11 cellular contexts compared by ENCODE assay signal in genomic region chr10:35216303-35216905, GRCh38.
DNase-seq lines count a peak whose midpoint lies in the region; ATAC-seq and TF ChIP-seq lines count a peak whose summit lies in the region.
"Had no signal": no experiment of that assay in that cellular context is flagged by ENCODE, and none has a peak within 500 bp of the region (broad histone marks: within the 10 kb centered on the region; RNA-seq: fewer than 3 reads in every experiment).

No MANE protein-coding gene starts in this region.

- H3K27me3 Mint-ChIP-seq in activated CD4-positive, alpha-beta T cell treated with anti-CD3 and anti-CD28 coated beads, Interleukin-2, amount 10 ng/mL, durations not matched to agents 7 days and 5 days = no peaks in the 10 kb centered on the region
- no peaks in the 10 kb centered on the region for H3K27me3 Mint-ChIP-seq in activated CD8-positive, alpha-beta T cell treated with anti-CD3 and anti-CD28 coated beads, Interleukin-2, amount 10 ng/mL, durations not matched to agents 7 days and 5 days (ENCODE audit: low read depth)

- DNase-seq in activated CD4-positive, alpha-beta T cell treated with anti-CD3 and anti-CD28 coated beads, Interleukin-2, amount 10 ng/mL, durations not matched to agents 7 days and 5 days = peak; percentile 29
- no peak for DNase-seq in activated CD4-positive, alpha-beta T cell treated with anti-CD3 and anti-CD28 coated beads for 1 hour
- DNase-seq in activated CD8-positive, alpha-beta T cell treated with anti-CD3 and anti-CD28 coated beads, Interleukin-2, amount 10 ng/mL, durations not matched to agents 7 days and 5 days = peak; percentile 45
- peak; percentile 34 for DNase-seq in left cardiac atrium
- DNase-seq in stomach = peak; percentile 33
- no peak for DNase-seq in amniotic stem cell (lab: John Stamatoyannopoulos, UW)
- no peak for DNase-seq in NCI-H128 (lab: John Stamatoyannopoulos, UW; ENCODE audit: unreplicated experiment)
- DNase-seq: brain microvascular endothelial cell, HFFc6, NCI-H1105 had no signal

- peak overlapping the region; percentile 68 for H3K27ac Mint-ChIP-seq in activated CD4-positive, alpha-beta T cell treated with anti-CD3 and anti-CD28 coated beads, Interleukin-2, amount 10 ng/mL, durations not matched to agents 7 days and 5 days
- peak overlapping the region; percentile 81 for H3K27ac Mint-ChIP-seq in activated CD8-positive, alpha-beta T cell treated with anti-CD3 and anti-CD28 coated beads, Interleukin-2, amount 10 ng/mL, durations not matched to agents 7 days and 5 days
- H3K27ac Mint-ChIP-seq: HFFc6 had no signal

- CTCF ChIA-PET in activated CD4-positive, alpha-beta T cell treated with anti-CD3 and anti-CD28 coated beads, Interleukin-2, amount 10 ng/mL, durations not matched to agents 7 days and 5 days (lab: Charles Lee) = interaction anchor here (0.6 to 14.1 kb wide), 10 partner anchors 8 to 96 kb away, joined by 3 to 130 read pairs (median 10); partner anchors contain the start of gene CREM
- CTCF ChIA-PET in activated CD8-positive, alpha-beta T cell treated with anti-CD3 and anti-CD28 coated beads, Interleukin-2, amount 10 ng/mL, durations not matched to agents 7 days and 5 days (lab: Charles Lee) = interaction anchor here (1.0 to 12.5 kb wide), 13 partner anchors 10 to 344 kb away, joined by 3 to 346 read pairs (median 7); partner anchors contain the start of genes CREM and CUL2

- H3K27me3 ChIP-seq in stomach = no peaks in the 10 kb centered on the region
- H3K27me3 ChIP-seq: brain microvascular endothelial cell had no signal

- intact Hi-C loops in left cardiac atrium (cut with DNase I) (loop anchor here in 1 of 2 donors (5.0 kb wide), 1 partner anchor 99 kb away; no protein-coding TSS in a partner anchor), stomach (cut with DNase I; ENCODE audit: low total_unique reads) (loop anchor here (5.0 kb wide), 1 partner anchor 94 kb away; no protein-coding TSS in a partner anchor)

- TF ChIP-seq EP300 in stomach (IDR thresholded peaks at IDR 0.05) = no peak

- peaks cover 46% of the 10 kb centered on the region for H3K4me1 Mint-ChIP-seq in activated CD4-positive, alpha-beta T cell treated with anti-CD3 and anti-CD28 coated beads, Interleukin-2, amount 10 ng/mL, durations not matched to agents 7 days and 5 days
- H3K4me1 Mint-ChIP-seq in activated CD8-positive, alpha-beta T cell treated with anti-CD3 and anti-CD28 coated beads, Interleukin-2, amount 10 ng/mL, durations not matched to agents 7 days and 5 days (ENCODE audit: low read depth) = peaks cover 52% of the 10 kb centered on the region

- TF ChIP-seq POLR2A in stomach (IDR thresholded peaks at IDR 0.05) = no peak

- POLR2A ChIA-PET in activated CD4-positive, alpha-beta T cell treated with anti-CD3 and anti-CD28 coated beads, Interleukin-2, amount 10 ng/mL, durations not matched to agents 7 days and 5 days (lab: Charles Lee) = interaction anchor here (0.8 to 1.5 kb wide), 4 partner anchors 8 to 90 kb away, joined by 3 to 8 read pairs (median 4); no protein-coding TSS in a partner anchor
- POLR2A ChIA-PET in activated CD8-positive, alpha-beta T cell treated with anti-CD3 and anti-CD28 coated beads, Interleukin-2, amount 10 ng/mL, durations not matched to agents 7 days and 5 days (lab: Charles Lee) = interaction anchor here (1.2 to 6.6 kb wide), 4 partner anchors 9 to 89 kb away, joined by 5 to 76 read pairs (median 32); partner anchors contain the start of gene CREM

- peaks cover 0 to 8% (median 3%) of the 10 kb centered on the region in 4 donors for H3K36me3 ChIP-seq in stomach
- H3K36me3 ChIP-seq: brain microvascular endothelial cell had no signal

- H3K4me3 Mint-ChIP-seq in activated CD4-positive, alpha-beta T cell treated with anti-CD3 and anti-CD28 coated beads, Interleukin-2, amount 10 ng/mL, durations not matched to agents 7 days and 5 days = no peak overlapping the region
- no peak overlapping the region for H3K4me3 Mint-ChIP-seq in activated CD8-positive, alpha-beta T cell treated with anti-CD3 and anti-CD28 coated beads, Interleukin-2, amount 10 ng/mL, durations not matched to agents 7 days and 5 days
- H3K4me3 Mint-ChIP-seq: HFFc6 had no signal

- WGBS in stomach, 5 donors = 46 to 63% (median 52%) methylated on average over 5 to 6 of the region's 6 CpGs

- H3K4me1 ChIP-seq in stomach = peaks cover 0 to 27% (median 8%) of the 10 kb centered on the region in 4 donors

- H3K4me3 ChIP-seq in stomach = no peak overlapping the region

- H3K9me3 ChIP-seq in stomach = no peaks in the 10 kb centered on the region

- H3K36me3 Mint-ChIP-seq in activated CD4-positive, alpha-beta T cell treated with anti-CD3 and anti-CD28 coated beads, Interleukin-2, amount 10 ng/mL, durations not matched to agents 7 days and 5 days (ENCODE audit: low read depth) = peaks cover 14% of the 10 kb centered on the region
- peaks cover 30% of the 10 kb centered on the region for H3K36me3 Mint-ChIP-seq in activated CD8-positive, alpha-beta T cell treated with anti-CD3 and anti-CD28 coated beads, Interleukin-2, amount 10 ng/mL, durations not matched to agents 7 days and 5 days (ENCODE audit: low read depth)

- ATAC-seq in activated CD8-positive, alpha-beta T cell treated with anti-CD3 and anti-CD28 coated beads, Interleukin-2, amount 10 ng/mL, durations not matched to agents 7 days and 5 days = peak; percentile 51
- ATAC-seq in left cardiac atrium = peak; percentile 34 to 50
- ATAC-seq in GM21717 (IDR thresholded peaks at IDR 0.05; ENCODE audit: unreplicated experiment) = no peak

- peak overlapping the region in 2 of 5 donors; percentile 3 to 38 for H3K27ac ChIP-seq in stomach
- H3K27ac ChIP-seq: brain microvascular endothelial cell had no signal

- no peaks in the 10 kb centered on the region for H3K9me3 Mint-ChIP-seq in activated CD4-positive, alpha-beta T cell treated with anti-CD3 and anti-CD28 coated beads, Interleukin-2, amount 10 ng/mL, durations not matched to agents 7 days and 5 days
- no peaks in the 10 kb centered on the region for H3K9me3 Mint-ChIP-seq in activated CD8-positive, alpha-beta T cell treated with anti-CD3 and anti-CD28 coated beads, Interleukin-2, amount 10 ng/mL, durations not matched to agents 7 days and 5 days (ENCODE audit: insufficient read depth)
- H3K9me3 Mint-ChIP-seq: HFFc6 had no signal

- TF ChIP-seq CTCF in stomach (IDR thresholded peaks at IDR 0.05) = no peak

Comparison
In these comparisons a context has a peak if more than half of its experiments do, and no peak if none do; other contexts are left out.
1. DNase-seq: peak in activated CD4-positive, alpha-beta T cell treated with anti-CD3 and anti-CD28 coated beads, Interleukin-2, amount 10 ng/mL, durations not matched to agents 7 days and 5 days (single experiment), activated CD8-positive, alpha-beta T cell treated with anti-CD3 and anti-CD28 coated beads, Interleukin-2, amount 10 ng/mL, durations not matched to agents 7 days and 5 days (single experiment), left cardiac atrium (single experiment) and stomach (single experiment); none in activated CD4-positive, alpha-beta T cell treated with anti-CD3 and anti-CD28 coated beads for 1 hour (single experiment), amniotic stem cell (single experiment) and NCI-H128 (single experiment).